ENCODE assay signal across 13 cellular contexts in genomic region chr2:112996635-112997034, GRCh38. TPM values are rescaled to one million over a fixed set of nuclear protein-coding genes. Genes with fewer than 3 reads are reported as not detected.
DNase-seq lines count a peak whose midpoint lies in the region; ATAC-seq, FAIRE-seq and TF ChIP-seq lines count a peak whose summit lies in the region.
"Had no signal": no experiment of that assay in that cellular context is flagged by ENCODE, and none has a peak within 500 bp of the region (broad histone marks: within the 10 kb centered on the region; RNA-seq: fewer than 3 reads in every experiment).

No MANE protein-coding gene starts in this region.

- CTCF ChIA-PET in WTC11 (lab: Charles Lee) = no interaction called here

- H3K36me3 Mint-ChIP-seq in T-helper 17 cell (ENCODE audit: low read depth) = peaks cover 2% of the 10 kb centered on the region
- H3K36me3 Mint-ChIP-seq in activated T-cell treated with anti-CD3 and anti-CD28 coated beads, Interleukin-2, amount 50 U/mL, for 24 hours (ENCODE audit: low read depth) = peaks cover 14% of the 10 kb centered on the region
- H3K36me3 Mint-ChIP-seq in natural killer cell treated with Interleukin-12 subunit alpha and Interleukin-12 subunit beta and Interleukin-15 and Interleukin-18, amount 100 ng/mL, for 72 hours = peaks cover 33% of the 10 kb centered on the region
- H3K36me3 Mint-ChIP-seq in WTC11 = peaks cover 18% of the 10 kb centered on the region

- no peaks in the 10 kb centered on the region for H3K4me1 ChIP-seq in colonic mucosa
- H3K4me1 ChIP-seq: gastroesophageal sphincter had no signal

- peak overlapping the region; percentile 92 for H3K27ac Mint-ChIP-seq in T-helper 17 cell
- H3K27ac Mint-ChIP-seq in activated T-cell treated with anti-CD3 and anti-CD28 coated beads, Interleukin-2, amount 50 U/mL, for 24 hours = peak overlapping the region; percentile 81
- no peak overlapping the region for H3K27ac Mint-ChIP-seq in natural killer cell treated with Interleukin-12 subunit alpha and Interleukin-12 subunit beta and Interleukin-15 and Interleukin-18, amount 100 ng/mL, for 72 hours
- H3K27ac Mint-ChIP-seq in WTC11 = no peak overlapping the region

- H3K9me3 ChIP-seq in T-helper 17 cell (ENCODE audit: control insufficient read depth, low read length, poor library complexity, severe bottlenecking) = peaks cover 7% of the 10 kb centered on the region
- no peaks in the 10 kb centered on the region for H3K9me3 ChIP-seq in colonic mucosa
- H3K9me3 ChIP-seq: right lobe of liver had no signal

- ATAC-seq in T-helper 17 cell = peak; percentile 99
- ATAC-seq in natural killer cell treated with Interleukin-12 subunit alpha and Interleukin-12 subunit beta and Interleukin-15 and Interleukin-18, amount 100 ng/mL, for 72 hours = peak; percentile 59 to 62
- ATAC-seq in WTC11 = no peak; the same call in 1 of the 2 replicates
- no peak for ATAC-seq in HG02610 (IDR thresholded peaks at IDR 0.05; ENCODE audit: unreplicated experiment)
- ATAC-seq: gastroesophageal sphincter, right lobe of liver had no signal

- no peak for FAIRE-seq in urothelium cell line (lab: Jason Lieb, UNC)

- TF ChIP-seq CTCF in WTC11 (IDR thresholded peaks at IDR 0.05) = no peak
- TF ChIP-seq CTCF in colonic mucosa (IDR thresholded peaks at IDR 0.05) = no peak

- H3K9ac ChIP-seq in colonic mucosa (ENCODE audit: low read depth in 2 of 2, low read length in 2 of 2) = no peak overlapping the region

- H3K27me3 Mint-ChIP-seq in T-helper 17 cell = no peaks in the 10 kb centered on the region
- no peaks in the 10 kb centered on the region for H3K27me3 Mint-ChIP-seq in activated T-cell treated with anti-CD3 and anti-CD28 coated beads, Interleukin-2, amount 50 U/mL, for 24 hours
- peaks cover 20 to 36% of the 10 kb centered on the region in 2 donors for H3K27me3 Mint-ChIP-seq in natural killer cell treated with Interleukin-12 subunit alpha and Interleukin-12 subunit beta and Interleukin-15 and Interleukin-18, amount 100 ng/mL, for 72 hours
- H3K27me3 Mint-ChIP-seq in WTC11 (ENCODE audit: low read depth) = peaks cover 42% of the 10 kb centered on the region

- no peaks in the 10 kb centered on the region for H3K27me3 ChIP-seq in colonic mucosa
- H3K27me3 ChIP-seq: gastroesophageal sphincter, right lobe of liver had no signal

- H3K4me3 Mint-ChIP-seq in T-helper 17 cell = peak overlapping the region; percentile 71
- peak overlapping the region; percentile 14 for H3K4me3 Mint-ChIP-seq in activated T-cell treated with anti-CD3 and anti-CD28 coated beads, Interleukin-2, amount 50 U/mL, for 24 hours
- H3K4me3 Mint-ChIP-seq in natural killer cell treated with Interleukin-12 subunit alpha and Interleukin-12 subunit beta and Interleukin-15 and Interleukin-18, amount 100 ng/mL, for 72 hours = no peak overlapping the region
- H3K4me3 Mint-ChIP-seq in WTC11 = no peak overlapping the region

- DNase-seq in T-helper 17 cell = peak; percentile 28 to 61 (median 59)
- DNase-seq in activated T-cell treated with anti-CD3 and anti-CD28 coated beads, Interleukin-2, amount 50 U/mL, for 24 hours = peak; percentile 59
- DNase-seq in natural killer cell treated with Interleukin-12 subunit alpha and Interleukin-12 subunit beta and Interleukin-15 and Interleukin-18, amount 100 ng/mL, for 72 hours (ENCODE audit: low spot score) = no peak
- peak; percentile 34 for DNase-seq in stimulated activated naive CD4-positive, alpha-beta T cell treated with Interleukin-2 at 50 U/mL for 16 hours (lab: John Stamatoyannopoulos, UW)
- DNase-seq in WTC11 (ENCODE audit: low spot score) = no peak
- no peak for DNase-seq in colonic mucosa
- DNase-seq in urothelium cell line (ENCODE audit: low spot score) = no peak
- DNase-seq: DMS79, mesenchymal stem cell, right lobe of liver had no signal

- H3K4me3 ChIP-seq in colonic mucosa = no peak overlapping the region
- H3K4me3 ChIP-seq: gastroesophageal sphincter, right lobe of liver had no signal

- POLR2A ChIA-PET in WTC11 (lab: Charles Lee) = no interaction called here

- H3K27ac ChIP-seq in colonic mucosa = no peak overlapping the region
- H3K27ac ChIP-seq: gastroesophageal sphincter, right lobe of liver had no signal

- intact Hi-C loops in colonic mucosa (cut with DNase I) = no loop called here

- H3K4me1 Mint-ChIP-seq in T-helper 17 cell = peaks cover 17% of the 10 kb centered on the region
- H3K4me1 Mint-ChIP-seq in activated T-cell treated with anti-CD3 and anti-CD28 coated beads, Interleukin-2, amount 50 U/mL, for 24 hours (ENCODE audit: low read depth) = peaks cover 37% of the 10 kb centered on the region
- peaks cover 0 to 4% of the 10 kb centered on the region in 2 donors for H3K4me1 Mint-ChIP-seq in natural killer cell treated with Interleukin-12 subunit alpha and Interleukin-12 subunit beta and Interleukin-15 and Interleukin-18, amount 100 ng/mL, for 72 hours (ENCODE audit: low read depth in 2 of 2)
- H3K4me1 Mint-ChIP-seq in WTC11 = no peaks in the 10 kb centered on the region

- H3K36me3 ChIP-seq in colonic mucosa = no peaks in the 10 kb centered on the region
- H3K36me3 ChIP-seq: gastroesophageal sphincter, right lobe of liver had no signal

- H3K9me3 Mint-ChIP-seq in activated T-cell treated with anti-CD3 and anti-CD28 coated beads, Interleukin-2, amount 50 U/mL, for 24 hours = peaks cover 40% of the 10 kb centered on the region
- peaks cover 23% of the 10 kb centered on the region for H3K9me3 Mint-ChIP-seq in natural killer cell treated with Interleukin-12 subunit alpha and Interleukin-12 subunit beta and Interleukin-15 and Interleukin-18, amount 100 ng/mL, for 72 hours
- peaks cover 57% of the 10 kb centered on the region for H3K9me3 Mint-ChIP-seq in WTC11

TF ChIP-seq in WTC11, 78 proteins besides CTCF, POLR2A, EP300 and RAD21 (continues in another document):
- TF ChIP-seq MYBL2 (CRISPR knock-in tag; IDR thresholded peaks at IDR 0.05) (no peak), IRF2 (CRISPR knock-in tag; IDR thresholded peaks at IDR 0.05; ENCODE audit: borderline replicate concordance, low read depth) (no peak), HMGXB4 (CRISPR knock-in tag; IDR thresholded peaks at IDR 0.05) (no peak), TEAD4 (CRISPR knock-in tag; IDR thresholded peaks at IDR 0.05) (no peak), ESRRA (CRISPR knock-in tag; IDR thresholded peaks at IDR 0.05; ENCODE audit: borderline replicate concordance) (no peak), SMAD4 (CRISPR knock-in tag; IDR thresholded peaks at IDR 0.05) (no peak), TP53 (CRISPR knock-in tag; IDR thresholded peaks at IDR 0.05) (no peak), RELA (CRISPR knock-in tag; IDR thresholded peaks at IDR 0.05; ENCODE audit: borderline replicate concordance) (no peak), ARID4B (CRISPR knock-in tag; IDR thresholded peaks at IDR 0.05; ENCODE audit: borderline replicate concordance) (no peak)

RNA-seq across cellular contexts. Expression of gene IL36A, which starts 8.6 kb away (rescaled TPM):
- total RNA-seq in T-helper 17 cell (not detected), WTC11 (2021) (not detected in 3 replicates), colonic mucosa (not detected)
- total RNA-seq in natural killer cell treated with Interleukin-12 subunit alpha and Interleukin-12 subunit beta and Interleukin-15 and Interleukin-18, amount 100 ng/mL, for 72 hours = not detected
- total RNA-seq: NCI-H460, right lobe of liver had no signal

RNA-seq across cellular contexts. Expression of gene IL36G, which starts 18.8 kb away (rescaled TPM):
- total RNA-seq in T-helper 17 cell (not detected), WTC11 (2021) (0.32 TPM in 1 of 3 replicates, not detected in the others), colonic mucosa (under 1 TPM; 0.40 to 0.69 TPM)
- not detected for total RNA-seq in natural killer cell treated with Interleukin-12 subunit alpha and Interleukin-12 subunit beta and Interleukin-15 and Interleukin-18, amount 100 ng/mL, for 72 hours
- total RNA-seq: NCI-H460, right lobe of liver had no signal

RNA-seq across cellular contexts. Expression of gene IL36B, which starts 56.0 kb away (rescaled TPM):
- not detected for total RNA-seq in T-helper 17 cell
- total RNA-seq in natural killer cell treated with Interleukin-12 subunit alpha and Interleukin-12 subunit beta and Interleukin-15 and Interleukin-18, amount 100 ng/mL, for 72 hours = not detected
- not detected in 3 replicates for total RNA-seq in WTC11 (2021)
- total RNA-seq in colonic mucosa = not detected
- total RNA-seq: gastroesophageal sphincter, NCI-H460, right lobe of liver had no signal

Comparison
In these comparisons a context has a peak if more than half of its experiments do, and no peak if none do; other contexts are left out.
1. ATAC-seq: peak in T-helper 17 cell (single experiment) and natural killer cell treated with Interleukin-12 subunit alpha and Interleukin-12 subunit beta and Interleukin-15 and Interleukin-18, amount 100 ng/mL, for 72 hours (2 of 2); none in WTC11 (single experiment) and HG02610 (single experiment).
2. DNase-seq: peak in T-helper 17 cell (3 of 3), activated T-cell treated with anti-CD3 and anti-CD28 coated beads, Interleukin-2, amount 50 U/mL, for 24 hours (single experiment) and stimulated activated naive CD4-positive, alpha-beta T cell treated with Interleukin-2 at 50 U/mL for 16 hours (single experiment); none in natural killer cell treated with Interleukin-12 subunit alpha and Interleukin-12 subunit beta and Interleukin-15 and Interleukin-18, amount 100 ng/mL, for 72 hours (single experiment), WTC11 (single experiment), colonic mucosa (single experiment) and urothelium cell line (single experiment).
3. H3K27ac Mint-ChIP-seq: peak in T-helper 17 cell (single experiment) and activated T-cell treated with anti-CD3 and anti-CD28 coated beads, Interleukin-2, amount 50 U/mL, for 24 hours (single experiment); none in natural killer cell treated with Interleukin-12 subunit alpha and Interleukin-12 subunit beta and Interleukin-15 and Interleukin-18, amount 100 ng/mL, for 72 hours (0 of 2) and WTC11 (single experiment).
4. H3K4me3 Mint-ChIP-seq: peak in T-helper 17 cell (single experiment) and activated T-cell treated with anti-CD3 and anti-CD28 coated beads, Interleukin-2, amount 50 U/mL, for 24 hours (single experiment); none in natural killer cell treated with Interleukin-12 subunit alpha and Interleukin-12 subunit beta and Interleukin-15 and Interleukin-18, amount 100 ng/mL, for 72 hours (single experiment) and WTC11 (single experiment).